17 cellular contexts compared by ENCODE assay signal in the genomic region with DNA sequence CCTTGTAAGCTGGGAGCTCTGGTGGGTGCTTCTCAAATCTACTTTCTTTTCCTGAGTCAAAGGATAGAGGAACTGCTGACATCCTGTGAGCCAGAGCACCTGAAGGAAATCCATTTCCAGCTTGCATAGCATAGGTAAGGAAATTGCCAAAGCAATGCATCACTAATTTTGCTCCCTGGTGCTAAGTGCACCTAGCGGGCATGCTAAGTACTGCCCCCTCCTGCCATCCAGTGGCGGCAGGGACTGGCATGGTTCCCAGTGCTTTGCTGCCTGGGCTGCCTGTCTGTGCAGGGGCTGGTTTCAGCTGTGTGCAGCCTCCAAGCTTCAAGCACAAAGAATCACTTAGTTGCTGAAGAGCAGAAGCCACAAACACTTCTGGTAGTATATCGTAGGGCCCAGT.
DNase-seq lines count a peak whose midpoint lies in the region; ATAC-seq and TF ChIP-seq lines count a peak whose summit lies in the region.
"Had no signal": no experiment of that assay in that cellular context is flagged by ENCODE, and none has a peak within 500 bp of the region (broad histone marks: within the 10 kb centered on the region; RNA-seq: fewer than 3 reads in every experiment).

No MANE protein-coding gene starts in this region.

- no peak for ATAC-seq in HG03432 (IDR thresholded peaks at IDR 0.05; ENCODE audit: unreplicated experiment)
- ATAC-seq: gastrocnemius medialis had no signal

- peaks cover 20% of the 10 kb centered on the region for H3K36me3 Mint-ChIP-seq in endothelial cell (ENCODE audit: low read depth, unreplicated experiment)
- H3K36me3 Mint-ChIP-seq in T-helper 2 cell treated with Interferon-gamma antibody and Interleukin-4, amounts not matched to agents 5 μg/mL and 100 μg/mL, for 36 hours (ENCODE audit: low read depth) = peaks cover 1% of the 10 kb centered on the region

- peaks cover 6% of the 10 kb centered on the region for H3K4me1 ChIP-seq in KMS-11 (ENCODE audit: low read depth, poor library complexity, severe bottlenecking)
- H3K4me1 ChIP-seq: BLaER1 treated with 17β-estradiol and CSF1 and Interleukin-3, amounts not matched to agents 10 nM and 100 nM; tibial artery had no signal

- H3K27ac ChIP-seq in KMS-11 = no peak overlapping the region
- H3K27ac ChIP-seq: BLaER1 treated with 17β-estradiol and CSF1 and Interleukin-3, amounts not matched to agents 10 nM and 100 nM; gastrocnemius medialis; neutrophil; tibial artery had no signal

- H3K4me3 Mint-ChIP-seq in endothelial cell (ENCODE audit: unreplicated experiment) = no peak overlapping the region
- H3K4me3 Mint-ChIP-seq in T-helper 2 cell treated with Interferon-gamma antibody and Interleukin-4, amounts not matched to agents 5 μg/mL and 100 μg/mL, for 36 hours = no peak overlapping the region
- H3K4me3 Mint-ChIP-seq: T-helper 1 cell treated with Interleukin-12 subunit alpha and Interleukin-12 subunit beta and Interleukin-4 antibody, amounts not matched to agents 30 μg/mL and 1 μg/mL, for 36 hours had no signal

- H3K79me2 ChIP-seq in KMS-11 (ENCODE audit: insufficient read depth, low read depth) = no peaks in the 10 kb centered on the region

- H4K20me1 ChIP-seq in KMS-11 (ENCODE audit: insufficient read depth) = no peaks in the 10 kb centered on the region
- H4K20me1 ChIP-seq: BLaER1 treated with 17β-estradiol and CSF1 and Interleukin-3, amounts not matched to agents 10 nM and 100 nM had no signal

- no peaks in the 10 kb centered on the region for H3K27me3 ChIP-seq in KMS-11 (ENCODE audit: insufficient read depth, low read depth)
- H3K27me3 ChIP-seq: BLaER1 treated with 17β-estradiol and CSF1 and Interleukin-3, amounts not matched to agents 10 nM and 100 nM; gastrocnemius medialis; neutrophil; tibial artery had no signal

- no peak overlapping the region for H3K4me3 ChIP-seq in KMS-11 (IDR thresholded peaks at IDR 0.05; ENCODE audit: insufficient read depth, low read depth, low read length)
- H3K4me3 ChIP-seq: BLaER1 treated with 17β-estradiol and CSF1 and Interleukin-3, amounts not matched to agents 10 nM and 100 nM; gastrocnemius medialis; tibial artery had no signal

- no peaks in the 10 kb centered on the region for H3K9me3 Mint-ChIP-seq in endothelial cell (ENCODE audit: unreplicated experiment)
- no peaks in the 10 kb centered on the region for H3K9me3 Mint-ChIP-seq in T-helper 2 cell treated with Interferon-gamma antibody and Interleukin-4, amounts not matched to agents 5 μg/mL and 100 μg/mL, for 36 hours
- H3K9me3 Mint-ChIP-seq: T-helper 1 cell treated with Interleukin-12 subunit alpha and Interleukin-12 subunit beta and Interleukin-4 antibody, amounts not matched to agents 30 μg/mL and 1 μg/mL, for 36 hours had no signal

- DNase-seq in endothelial cell (ENCODE audit: low spot score) (peak; percentile 31), nucleus accumbens (lab: John Stamatoyannopoulos, UW) (peak in 48 of 56 donors; percentile 11 to 81 (median 46)), GM19240 (ENCODE audit: insufficient read length, low spot score) (no peak)
- no peak for DNase-seq in T-helper 2 cell treated with Interferon-gamma antibody and Interleukin-4, amounts not matched to agents 5 μg/mL and 100 μg/mL, for 36 hours (ENCODE audit: low spot score)
- DNase-seq: activated naive CD4-positive, alpha-beta T cell treated with anti-CD3 and anti-CD28 coated beads, Interleukin-2, amount 50 U/mL, for 16 hours; activated T-cell treated with anti-CD3 and anti-CD28 coated beads for 4 hours; gastrocnemius medialis; MM.1S; SHP77 treated with DMSO at 0.1 percent for 48 hours; stimulated activated CD4-positive, alpha-beta T cell treated with anti-CD3 and anti-CD28 coated beads, Interleukin-4, amount 100 ng/mL, for 24 hours; tibial artery had no signal

- no peak overlapping the region for H2AFZ ChIP-seq in KMS-11 (ENCODE audit: low read depth)

- no peaks in the 10 kb centered on the region for H3K4me1 Mint-ChIP-seq in endothelial cell (ENCODE audit: unreplicated experiment)
- peaks cover 4% of the 10 kb centered on the region for H3K4me1 Mint-ChIP-seq in T-helper 2 cell treated with Interferon-gamma antibody and Interleukin-4, amounts not matched to agents 5 μg/mL and 100 μg/mL, for 36 hours (ENCODE audit: low read depth)

- H3K27me3 Mint-ChIP-seq in endothelial cell (ENCODE audit: unreplicated experiment) = peaks cover 2% of the 10 kb centered on the region
- no peaks in the 10 kb centered on the region for H3K27me3 Mint-ChIP-seq in T-helper 2 cell treated with Interferon-gamma antibody and Interleukin-4, amounts not matched to agents 5 μg/mL and 100 μg/mL, for 36 hours (ENCODE audit: low read depth)

- H3K27ac Mint-ChIP-seq in endothelial cell (ENCODE audit: unreplicated experiment) = peak overlapping the region; percentile 77
- H3K27ac Mint-ChIP-seq in T-helper 2 cell treated with Interferon-gamma antibody and Interleukin-4, amounts not matched to agents 5 μg/mL and 100 μg/mL, for 36 hours = no peak overlapping the region
- H3K27ac Mint-ChIP-seq: T-helper 1 cell treated with Interleukin-12 subunit alpha and Interleukin-12 subunit beta and Interleukin-4 antibody, amounts not matched to agents 30 μg/mL and 1 μg/mL, for 36 hours had no signal

- H3K36me3 ChIP-seq in KMS-11 (ENCODE audit: insufficient read depth) = no peaks in the 10 kb centered on the region
- H3K36me3 ChIP-seq: gastrocnemius medialis, neutrophil had no signal

- no peak overlapping the region for H3K9ac ChIP-seq in KMS-11
- H3K9ac ChIP-seq: BLaER1 treated with 17β-estradiol and CSF1 and Interleukin-3, amounts not matched to agents 10 nM and 100 nM had no signal

- H3K4me2 ChIP-seq in KMS-11 = no peak overlapping the region
- H3K4me2 ChIP-seq: BLaER1 treated with 17β-estradiol and CSF1 and Interleukin-3, amounts not matched to agents 10 nM and 100 nM had no signal

- TF ChIP-seq CTCF in GM12872 (IDR thresholded peaks at IDR 0.05; ENCODE audit: insufficient read depth, low read depth, low read length) (peak; percentile 46; the same call in 2 of the 3 replicates), KMS-11 (conservative IDR thresholded peaks at IDR 0.05; ENCODE audit: low read depth, low read length) (peak; percentile 35; the same call in 1 of the 2 replicates), endothelial cell (IDR thresholded peaks at IDR 0.05; ENCODE audit: unreplicated experiment) (no peak)

Comparison
In these comparisons a context has a peak if more than half of its experiments do, and no peak if none do; other contexts are left out.
1. DNase-seq: peak in endothelial cell (single experiment) and nucleus accumbens (48 of 56); none in T-helper 2 cell treated with Interferon-gamma antibody and Interleukin-4, amounts not matched to agents 5 μg/mL and 100 μg/mL, for 36 hours (single experiment) and GM19240 (single experiment).